13 cellular contexts compared by ENCODE assay signal in the genomic region with DNA sequence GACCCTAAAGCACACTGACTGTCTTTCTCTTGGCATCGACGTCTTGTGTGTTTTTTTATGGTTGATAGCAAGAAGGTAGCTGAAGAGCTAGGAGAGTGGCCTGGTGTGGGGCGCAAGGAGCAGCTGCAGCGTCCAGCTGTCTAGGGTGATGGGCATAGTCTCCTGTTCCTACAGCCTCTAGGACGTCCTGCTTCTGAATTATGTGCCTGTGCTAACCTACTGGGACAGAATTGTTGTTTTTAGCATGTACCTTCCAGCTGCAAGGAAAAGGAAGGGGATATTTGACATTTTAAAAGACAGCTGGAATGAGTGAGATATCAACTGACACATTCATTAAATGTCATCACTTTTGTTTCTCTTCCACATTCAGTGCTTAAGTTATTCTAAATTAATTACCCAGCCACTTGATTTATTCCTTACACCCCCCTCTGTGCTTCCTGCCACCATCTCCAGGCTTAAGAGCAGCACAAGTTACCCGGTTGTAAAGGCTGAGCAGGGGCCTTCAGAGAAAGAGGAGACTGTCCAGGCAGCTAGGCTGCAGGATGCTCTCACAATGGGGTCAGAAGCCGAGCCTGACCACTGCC.
"Had no signal": no experiment of that assay in that cellular context is flagged by ENCODE, and none has a peak within 500 bp of the region (broad histone marks: within the 10 kb centered on the region; RNA-seq: fewer than 3 reads in every experiment).

No MANE protein-coding gene starts in this region.

- H3K4me1 ChIP-seq: pancreas had no signal

- H3K27ac ChIP-seq: ascending aorta had no signal

- ATAC-seq: esophagus mucosa; stimulated activated naive CD8-positive, alpha-beta T cell treated with anti-CD3 and anti-CD28 coated beads, Interleukin-15, Interleukin-2, amounts not matched to agents 100 U/mL and 50 U/mL, for 24 hours had no signal

- DNase-seq: activated CD4-positive, CD25-positive, alpha-beta regulatory T cell treated with anti-CD3 and anti-CD28 coated beads, Interleukin-2, amount 50 U/mL, for 72 hours; activated naive CD4-positive, alpha-beta T cell treated with anti-CD3 and anti-CD28 coated beads for 36 hours; activated T-cell treated with anti-CD3 and anti-CD28 coated beads for 4 hours; kidney; stimulated activated naive CD8-positive, alpha-beta T cell treated with anti-CD3 and anti-CD28 coated beads, Interleukin-15, Interleukin-2, amounts not matched to agents 100 U/mL and 50 U/mL, for 24 hours; T-helper 1 cell; T1000; upper lobe of right lung had no signal

- H3K36me3 ChIP-seq: ascending aorta, pancreas, upper lobe of right lung had no signal

- FAIRE-seq: endometrium, kidney, pancreas had no signal

- H3K9me3 Mint-ChIP-seq: activated naive CD4-positive, alpha-beta T cell treated with anti-CD3 and anti-CD28 coated beads for 36 hours had no signal

- H3K27ac Mint-ChIP-seq: activated naive CD4-positive, alpha-beta T cell treated with anti-CD3 and anti-CD28 coated beads for 36 hours; mesothelial cell of epicardium had no signal

- H3K4me1 Mint-ChIP-seq: mesothelial cell of epicardium had no signal

- H3K27me3 ChIP-seq: ascending aorta, pancreas, upper lobe of right lung had no signal

- H3K36me3 Mint-ChIP-seq: mesothelial cell of epicardium had no signal

- H3K4me3 Mint-ChIP-seq: activated naive CD4-positive, alpha-beta T cell treated with anti-CD3 and anti-CD28 coated beads for 36 hours; mesothelial cell of epicardium had no signal

- H3K4me3 ChIP-seq: pancreas, upper lobe of right lung had no signal

- H3K9me3 ChIP-seq: ascending aorta, pancreas, upper lobe of right lung had no signal
